In genomic region chr12:122226366-122227222, GRCh38 we compare ENCODE assay signal across 8 cellular contexts. TPM values are rescaled to one million over a fixed set of nuclear protein-coding genes. Genes with fewer than 3 reads are reported as not detected.
DNase-seq lines count a peak whose midpoint lies in the region; ATAC-seq, FAIRE-seq and TF ChIP-seq lines count a peak whose summit lies in the region.

No MANE protein-coding gene starts in this region.

- no peaks in the 10 kb centered on the region for H3K9me3 ChIP-seq in mesenchymal stem cell (ENCODE audit: control insufficient read depth, low read length)

- no peak overlapping the region for H2AFZ ChIP-seq in mesenchymal stem cell (ENCODE audit: low read depth, low read length)

- H3K4ac ChIP-seq in mesenchymal stem cell (ENCODE audit: low read depth in 1 of 2, low read length in 2 of 2) = no peak overlapping the region

- H4K91ac ChIP-seq in mesenchymal stem cell (ENCODE audit: low read length) = no peak overlapping the region

- no peak overlapping the region for H2BK12ac ChIP-seq in mesenchymal stem cell (ENCODE audit: low read length in 2 of 2)

- TF ChIP-seq CTCF in AG04449 (IDR thresholded peaks at IDR 0.05; ENCODE audit: insufficient read depth, low read length, missing control alignments) = no peak

- H2BK120ac ChIP-seq in mesenchymal stem cell (ENCODE audit: low read depth, low read length) = no peak overlapping the region

- WGBS in mesenchymal stem cell = 20% methylated on average over 53 of the region's 58 CpGs

- CTCF ChIA-PET in AG04449 (lab: Yijun Ruan, JAX) = interaction anchor here (1.0 kb wide), 2 partner anchors 9 to 96 kb away, joined by 3 to 4 read pairs; no protein-coding TSS in a partner anchor

- no peak overlapping the region for H2BK15ac ChIP-seq in mesenchymal stem cell (ENCODE audit: low read depth, poor library complexity, severe bottlenecking)

- H2BK5ac ChIP-seq in mesenchymal stem cell (ENCODE audit: low read depth, low read length, poor library complexity, severe bottlenecking) = no peak overlapping the region

- DNase-seq in AG04449 (ENCODE audit: low read depth, low spot score) (no peak), mesenchymal stem cell (no peak), NCI-H1694 treated with DMSO at 0.1 percent for 48 hours (lab: John Stamatoyannopoulos, UW) (no peak), cerebellar cortex (ENCODE audit: low spot score) (no peak), frontal cortex (ENCODE audit: low spot score in 2 of 2) (no peak), HuH-7.5 (ENCODE audit: low spot score) (no peak)
- DNase-seq in activated naive CD8-positive, alpha-beta T cell treated with anti-CD3 and anti-CD28 coated beads, Interleukin-2, amount 10 ng/mL, durations not matched to agents 7 days and 5 days = no peak

- H3K27me3 ChIP-seq in mesenchymal stem cell (ENCODE audit: control insufficient read depth in 1 of 2, insufficient read depth in 1 of 2, low read length in 2 of 2) = no peaks in the 10 kb centered on the region

- no peak overlapping the region for H4K8ac ChIP-seq in mesenchymal stem cell (ENCODE audit: low read length)

- H3K18ac ChIP-seq in mesenchymal stem cell (ENCODE audit: low read depth in 1 of 2, low read length in 2 of 2) = no peak overlapping the region

- H3K23ac ChIP-seq in mesenchymal stem cell (ENCODE audit: low read length in 2 of 2) = peak overlapping the region in 1 of 2 experiments; percentile 63

- peak overlapping the region; percentile 82 for H3K4me3 Mint-ChIP-seq in activated naive CD8-positive, alpha-beta T cell treated with anti-CD3 and anti-CD28 coated beads, Interleukin-2, amount 10 ng/mL, durations not matched to agents 7 days and 5 days

- peaks cover 11% of the 10 kb centered on the region for H3K79me1 ChIP-seq in mesenchymal stem cell (replicated peaks; ENCODE audit: low read length, poor library complexity, severe bottlenecking)

- H3K36me3 ChIP-seq in mesenchymal stem cell (ENCODE audit: control insufficient read depth in 1 of 2, insufficient read depth in 2 of 2, low read depth in 1 of 2, low read length in 2 of 2) = peaks cover 34 to 66% of the 10 kb centered on the region in 2 experiments

- peak; percentile 42 for ATAC-seq in GM21529 (IDR thresholded peaks at IDR 0.05; ENCODE audit: unreplicated experiment)
- ATAC-seq in activated naive CD8-positive, alpha-beta T cell treated with anti-CD3 and anti-CD28 coated beads, Interleukin-2, amount 10 ng/mL, durations not matched to agents 7 days and 5 days (ENCODE audit: low read depth) = peak; percentile 61

- no peak overlapping the region for H3K9ac ChIP-seq in mesenchymal stem cell (ENCODE audit: low read length)

- peak overlapping the region; percentile 73 for H3K27ac Mint-ChIP-seq in activated naive CD8-positive, alpha-beta T cell treated with anti-CD3 and anti-CD28 coated beads, Interleukin-2, amount 10 ng/mL, durations not matched to agents 7 days and 5 days

- peaks cover 31% of the 10 kb centered on the region for H3K4me1 Mint-ChIP-seq in activated naive CD8-positive, alpha-beta T cell treated with anti-CD3 and anti-CD28 coated beads, Interleukin-2, amount 10 ng/mL, durations not matched to agents 7 days and 5 days

- no peak for FAIRE-seq in frontal cortex (lab: Jason Lieb, UNC)

- no peaks in the 10 kb centered on the region for H3K27me3 Mint-ChIP-seq in activated naive CD8-positive, alpha-beta T cell treated with anti-CD3 and anti-CD28 coated beads, Interleukin-2, amount 10 ng/mL, durations not matched to agents 7 days and 5 days

- peak overlapping the region; percentile 79 for H3K4me2 ChIP-seq in mesenchymal stem cell (ENCODE audit: low read length, poor library complexity, severe bottlenecking)

- H3K4me3 ChIP-seq in AG04449 (ENCODE audit: low read depth, low read length) (peak overlapping the region; percentile 50), mesenchymal stem cell (ENCODE audit: insufficient read depth in 1 of 2, low read depth in 1 of 2, low read length in 2 of 2) (peak overlapping the region in 1 of 2 experiments; percentile 77)

- peaks cover 21% of the 10 kb centered on the region for H3K4me1 ChIP-seq in mesenchymal stem cell (ENCODE audit: control insufficient read depth, insufficient read depth, low read depth, low read length)

- H3K27ac ChIP-seq in mesenchymal stem cell (ENCODE audit: low read length, poor library complexity, severe bottlenecking) = no peak overlapping the region

- no peaks in the 10 kb centered on the region for H3K9me3 Mint-ChIP-seq in activated naive CD8-positive, alpha-beta T cell treated with anti-CD3 and anti-CD28 coated beads, Interleukin-2, amount 10 ng/mL, durations not matched to agents 7 days and 5 days

- H3K36me3 Mint-ChIP-seq in activated naive CD8-positive, alpha-beta T cell treated with anti-CD3 and anti-CD28 coated beads, Interleukin-2, amount 10 ng/mL, durations not matched to agents 7 days and 5 days = peaks cover 5% of the 10 kb centered on the region

- no peak overlapping the region for H3K14ac ChIP-seq in mesenchymal stem cell (ENCODE audit: low read length in 2 of 2)

- no peak overlapping the region for H2AK5ac ChIP-seq in mesenchymal stem cell (ENCODE audit: low read length, severe bottlenecking)

- POLR2A ChIA-PET in AG04449 (lab: Yijun Ruan, JAX) = interaction anchor here (0.9 to 1.4 kb wide), 3 partner anchors 11 to 179 kb away, joined by 3 to 4 read pairs (median 3); no protein-coding TSS in a partner anchor
- POLR2A ChIA-PET in activated naive CD8-positive, alpha-beta T cell treated with anti-CD3 and anti-CD28 coated beads, Interleukin-2, amount 10 ng/mL, durations not matched to agents 7 days and 5 days (lab: Charles Lee) = interaction anchor here (0.6 to 2.8 kb wide), 9 partner anchors 8 to 274 kb away, joined by 3 to 11 read pairs (median 4); partner anchors contain the start of genes B3GNT4, MLXIP and ZCCHC8

RNA-seq across cellular contexts. Expression of gene DIABLO, which starts 0.7 kb away (rescaled TPM):
- total RNA-seq in activated naive CD8-positive, alpha-beta T cell treated with anti-CD3 and anti-CD28 coated beads, Interleukin-2, amount 10 ng/mL, durations not matched to agents 7 days and 5 days = 10 to 100 TPM; 44.4 to 45.5 TPM
- polyA plus RNA-seq in mesenchymal stem cell (2013, experiment 1 of 2) = 56.4 TPM
- 56.0 TPM for polyA plus RNA-seq in mesenchymal stem cell (2013, experiment 2 of 2)
- total RNA-seq in frontal cortex = 57.5 TPM

RNA-seq across cellular contexts. Expression of gene B3GNT4, which starts 23.1 kb away (rescaled TPM):
- 1 to 10 TPM; 1.1 to 1.6 TPM for total RNA-seq in activated naive CD8-positive, alpha-beta T cell treated with anti-CD3 and anti-CD28 coated beads, Interleukin-2, amount 10 ng/mL, durations not matched to agents 7 days and 5 days
- 0.03 TPM for polyA plus RNA-seq in mesenchymal stem cell (2013, experiment 1 of 2)
- 0.01 TPM for polyA plus RNA-seq in mesenchymal stem cell (2013, experiment 2 of 2)
- 11.8 TPM for total RNA-seq in frontal cortex

RNA-seq across cellular contexts. Expression of gene VPS33A, which starts 39.7 kb away (rescaled TPM):
- 10 to 100 TPM; 27.8 to 29.7 TPM for total RNA-seq in activated naive CD8-positive, alpha-beta T cell treated with anti-CD3 and anti-CD28 coated beads, Interleukin-2, amount 10 ng/mL, durations not matched to agents 7 days and 5 days
- 21.8 TPM for polyA plus RNA-seq in mesenchymal stem cell (2013, experiment 1 of 2)
- 21.4 TPM for polyA plus RNA-seq in mesenchymal stem cell (2013, experiment 2 of 2)
- 28.9 TPM for total RNA-seq in frontal cortex

RNA-seq across cellular contexts. Expression of gene LRRC43, which starts 43.7 kb away (rescaled TPM):
- under 1 TPM in 1 of 2 experiments, not detected in 1; 0.50 TPM for total RNA-seq in activated naive CD8-positive, alpha-beta T cell treated with anti-CD3 and anti-CD28 coated beads, Interleukin-2, amount 10 ng/mL, durations not matched to agents 7 days and 5 days
- 2.2 TPM for polyA plus RNA-seq in mesenchymal stem cell (2013, experiment 1 of 2)
- 2.1 TPM for polyA plus RNA-seq in mesenchymal stem cell (2013, experiment 2 of 2)
- 2.0 TPM for total RNA-seq in frontal cortex

RNA-seq across cellular contexts. Expression of gene IL31, which starts 52.6 kb away (rescaled TPM):
- total RNA-seq in activated naive CD8-positive, alpha-beta T cell treated with anti-CD3 and anti-CD28 coated beads, Interleukin-2, amount 10 ng/mL, durations not matched to agents 7 days and 5 days = not detected
- not detected for polyA plus RNA-seq in mesenchymal stem cell (2013, experiment 1 of 2)
- not detected for polyA plus RNA-seq in mesenchymal stem cell (2013, experiment 2 of 2)
- not detected for total RNA-seq in frontal cortex
